8 cellular contexts compared by ENCODE assay signal in genomic region chr6:46848684-46849360, GRCh38. TPM values are rescaled to one million over a fixed set of nuclear protein-coding genes. Genes with fewer than 3 reads are reported as not detected.
DNase-seq lines count a peak whose midpoint lies in the region; ATAC-seq and TF ChIP-seq lines count a peak whose summit lies in the region.

No MANE protein-coding gene starts in this region.

- no peak for TF ChIP-seq EP300 in ovary (IDR thresholded peaks at IDR 0.05)

- H3F3A ChIP-seq in DOHH2 (ENCODE audit: control insufficient read depth, insufficient read depth): no peaks in the 10 kb centered on the region

- DNase-seq in Kasumi-1 (lab: John Stamatoyannopoulos, UW) (peak; percentile 46 to 49), SK-N-DZ (ENCODE audit: low spot score) (peak; percentile 57), glutamatergic neuron (peak; percentile 93), ovary (peak; percentile 68 to 87 (median 81)), tibial artery (peak; percentile 77 to 86)

- peaks cover 14% of the 10 kb centered on the region for H3K27me3 Mint-ChIP-seq in activated naive CD4-positive, alpha-beta T cell treated with anti-CD3 and anti-CD28 coated beads, Interleukin-2, amount 50 U/mL, for 24 hours
- peaks cover 5% of the 10 kb centered on the region for H3K27me3 Mint-ChIP-seq in glutamatergic neuron (ENCODE audit: unreplicated experiment)

- H3K9me2 ChIP-seq in DOHH2 (replicated peaks; ENCODE audit: control insufficient read depth, low read length): no peaks in the 10 kb centered on the region

- H3K36me3 Mint-ChIP-seq in activated naive CD4-positive, alpha-beta T cell treated with anti-CD3 and anti-CD28 coated beads, Interleukin-2, amount 50 U/mL, for 24 hours: no peaks in the 10 kb centered on the region
- H3K36me3 Mint-ChIP-seq in glutamatergic neuron (ENCODE audit: unreplicated experiment): no peaks in the 10 kb centered on the region

- H3K79me2 ChIP-seq in DOHH2 (ENCODE audit: control insufficient read depth, low read length): no peaks in the 10 kb centered on the region

- ATAC-seq in GM21737 (IDR thresholded peaks at IDR 0.05; ENCODE audit: unreplicated experiment): peak; percentile 80

- peak overlapping the region; percentile 19 for H3K4me3 Mint-ChIP-seq in activated naive CD4-positive, alpha-beta T cell treated with anti-CD3 and anti-CD28 coated beads, Interleukin-2, amount 50 U/mL, for 24 hours
- H3K4me3 Mint-ChIP-seq in glutamatergic neuron (ENCODE audit: unreplicated experiment): peak overlapping the region; percentile 53

- H3K9me3 ChIP-seq in DOHH2 (ENCODE audit: control insufficient read depth, insufficient read depth, low read length) (no peaks in the 10 kb centered on the region), ovary (no peaks in the 10 kb centered on the region), tibial artery (no peaks in the 10 kb centered on the region)

- TF ChIP-seq CTCF in DOHH2 (IDR thresholded peaks at IDR 0.05; ENCODE audit: low read depth, low read length, poor library complexity, severe bottlenecking) (peak; percentile 89), glutamatergic neuron (IDR thresholded peaks at IDR 0.05; ENCODE audit: partially characterized antibody, unreplicated experiment) (peak; percentile 96), ovary (IDR thresholded peaks at IDR 0.05) (peak; percentile 76 to 93 (median 86)), tibial artery (IDR thresholded peaks at IDR 0.05) (peak; percentile 93 to 95)

- H3K27ac ChIP-seq in DOHH2 (ENCODE audit: low read depth, low read length): no peak overlapping the region
- no peak overlapping the region for H3K27ac ChIP-seq in ovary
- H3K27ac ChIP-seq in tibial artery: no peak overlapping the region

- no peaks in the 10 kb centered on the region for H3K4me1 Mint-ChIP-seq in activated naive CD4-positive, alpha-beta T cell treated with anti-CD3 and anti-CD28 coated beads, Interleukin-2, amount 50 U/mL, for 24 hours
- peaks cover 5% of the 10 kb centered on the region for H3K4me1 Mint-ChIP-seq in glutamatergic neuron (ENCODE audit: low read depth, unreplicated experiment)

- H3K4me1 ChIP-seq in DOHH2 (ENCODE audit: control insufficient read depth, low read length): no peaks in the 10 kb centered on the region
- H3K4me1 ChIP-seq in ovary (ENCODE audit: insufficient read depth): peaks cover 1% of the 10 kb centered on the region
- H3K4me1 ChIP-seq in tibial artery: peaks cover 0 to 5% (median 2%) of the 10 kb centered on the region in 4 donors

- H3K27ac Mint-ChIP-seq in activated naive CD4-positive, alpha-beta T cell treated with anti-CD3 and anti-CD28 coated beads, Interleukin-2, amount 50 U/mL, for 24 hours: no peak overlapping the region
- peak overlapping the region; percentile 14 for H3K27ac Mint-ChIP-seq in glutamatergic neuron (ENCODE audit: unreplicated experiment)

- 4 to 6% (median 5%) methylated on average over 25 of the region's 25 CpGs for WGBS in ovary, 3 donors

- H3K4me2 ChIP-seq in DOHH2 (ENCODE audit: low read length): peak overlapping the region; percentile 30; the same call in 1 of the 2 replicates

- H3K36me3 ChIP-seq in DOHH2 (ENCODE audit: control insufficient read depth, low read length) (no peaks in the 10 kb centered on the region), ovary (no peaks in the 10 kb centered on the region), tibial artery (no peaks in the 10 kb centered on the region)

- no peak for TF ChIP-seq POLR2A in ovary (IDR thresholded peaks at IDR 0.05)

- no peaks in the 10 kb centered on the region for H4K20me1 ChIP-seq in DOHH2 (ENCODE audit: control insufficient read depth, insufficient read depth, low read depth, low read length)

- no peaks in the 10 kb centered on the region; the same call in 1 of the 2 replicates for H3K27me3 ChIP-seq in DOHH2 (ENCODE audit: control insufficient read depth, low read length)
- no peaks in the 10 kb centered on the region for H3K27me3 ChIP-seq in ovary
- no peaks in the 10 kb centered on the region for H3K27me3 ChIP-seq in tibial artery

- H3K4me3 ChIP-seq in DOHH2 (ENCODE audit: low read length): peak overlapping the region; percentile 15; the same call in 1 of the 2 replicates
- no peak overlapping the region for H3K4me3 ChIP-seq in ovary
- no peak overlapping the region for H3K4me3 ChIP-seq in tibial artery

- H3K9me3 Mint-ChIP-seq in activated naive CD4-positive, alpha-beta T cell treated with anti-CD3 and anti-CD28 coated beads, Interleukin-2, amount 50 U/mL, for 24 hours: no peaks in the 10 kb centered on the region
- H3K9me3 Mint-ChIP-seq in glutamatergic neuron (ENCODE audit: unreplicated experiment): no peaks in the 10 kb centered on the region

- intact Hi-C loops in ovary (cut with DNase I) (loop anchor here in 2 of 4 donors (2.0 to 10.0 kb wide), 3 partner anchors 198 to 466 kb away; partner anchors contain the start of gene TNFRSF21 (in 1 of the 2)), tibial artery (cut with DNase I; ENCODE audit: low total_unique reads) (loop anchor here (5.0 kb wide), 1 partner anchor 143 kb away; no protein-coding TSS in a partner anchor)

RNA-seq across cellular contexts. Expression of gene MEP1A, which starts 55.6 kb away (rescaled TPM):
- polyA plus RNA-seq in SK-N-DZ (2014; cell fraction: cytosol; rRNA removed): not detected in 2 replicates
- not detected in 2 replicates for polyA plus RNA-seq in SK-N-DZ (2014; cell fraction: nucleus; rRNA removed)
- total RNA-seq in glutamatergic neuron (ENCODE audit: unreplicated experiment) (not detected), ovary (1 to 10 TPM in 1 of 7 donors, under 1 TPM in 1, not detected in 5; 0.80 to 3.0 TPM)
- polyA plus RNA-seq in ovary: under 1 TPM in 1 of 2 donors, not detected in 1; 0.13 TPM
